Comparison of ENCODE assay signal across 16 cellular contexts in genomic region chr5:60339691-60340191, GRCh38.
DNase-seq lines count a peak whose midpoint lies in the region; ATAC-seq and TF ChIP-seq lines count a peak whose summit lies in the region.
"Had no signal": no experiment of that assay in that cellular context is flagged by ENCODE, and none has a peak within 500 bp of the region (broad histone marks: within the 10 kb centered on the region; RNA-seq: fewer than 3 reads in every experiment).

No MANE protein-coding gene starts in this region.

- H3K79me2 ChIP-seq in mesendoderm (ENCODE audit: control insufficient read depth, insufficient read depth, low read length), result no peaks in the 10 kb centered on the region

- DNase-seq in NCI-H446 treated with DMSO at 0.1 percent for 48 hours (lab: John Stamatoyannopoulos, UW) (peak; percentile 98), medulla oblongata (ENCODE audit: extremely low spot score) (peak; percentile 85), mesendoderm (no peak), spleen (no peak)
- DNase-seq: activated naive CD8-positive, alpha-beta T cell treated with anti-CD3 and anti-CD28 coated beads, Interleukin-2, amount 10 ng/mL, durations not matched to agents 7 days and 5 days; effector CD8-positive, alpha-beta T cell; H9; NCI-H1417 treated with DMSO at 0.1 percent for 48 hours; NCI-H510A; retina; RPMI8226; testis had no signal

- no peak overlapping the region for H3K4ac ChIP-seq in mesendoderm (ENCODE audit: low read depth, low read length)

- no peaks in the 10 kb centered on the region for H3K9me3 ChIP-seq in spleen
- H3K9me3 ChIP-seq: testis had no signal

- no peak overlapping the region for H2AK5ac ChIP-seq in mesendoderm (ENCODE audit: low read length)

- H3K27ac ChIP-seq in cingulate gyrus (ENCODE audit: low read depth, low read length) (peak overlapping the region; percentile 69), temporal lobe (ENCODE audit: low read depth, low read length) (peak overlapping the region; percentile 54), mesendoderm (ENCODE audit: low read depth, low read length) (no peak overlapping the region), spleen (no peak overlapping the region)
- H3K27ac ChIP-seq: testis had no signal

- no peak overlapping the region for H2BK5ac ChIP-seq in mesendoderm (ENCODE audit: low read length)

- H3K79me1 ChIP-seq in mesendoderm (ENCODE audit: low read length), result no peaks in the 10 kb centered on the region

- no peak for TF ChIP-seq CTCF in spleen (IDR thresholded peaks at IDR 0.05 in 8 of 11, conservative IDR thresholded peaks at IDR 0.05 in 3 of 11)

- H4K8ac ChIP-seq in mesendoderm (ENCODE audit: low read depth, low read length), result no peak overlapping the region

- H4K5ac ChIP-seq in mesendoderm (ENCODE audit: low read length), result no peak overlapping the region

- H3K23ac ChIP-seq in mesendoderm (ENCODE audit: low read length), result no peak overlapping the region

- no peak overlapping the region for H3K56ac ChIP-seq in mesendoderm (ENCODE audit: low read length)

- intact Hi-C loops in spleen (cut with DNase I; ENCODE audit: low total_unique reads), result no loop called here

- no peak overlapping the region for H2BK15ac ChIP-seq in mesendoderm (replicated peaks; ENCODE audit: low read depth)

- no peak overlapping the region for H3K4me2 ChIP-seq in mesendoderm (ENCODE audit: low read length)

- ATAC-seq in HG03175 (IDR thresholded peaks at IDR 0.05; ENCODE audit: unreplicated experiment) (no peak), HG03457 (IDR thresholded peaks at IDR 0.05; ENCODE audit: unreplicated experiment) (no peak)

- no peak overlapping the region for H2BK120ac ChIP-seq in mesendoderm (ENCODE audit: low read depth, low read length)

- H3K18ac ChIP-seq in mesendoderm (ENCODE audit: low read length), result no peak overlapping the region

- H3K9ac ChIP-seq in mesendoderm (ENCODE audit: low read length), result no peak overlapping the region

- no peaks in the 10 kb centered on the region for H3K27me3 ChIP-seq in mesendoderm (ENCODE audit: insufficient read depth, low read length, poor library complexity)
- no peaks in the 10 kb centered on the region for H3K27me3 ChIP-seq in spleen (replicated peaks in 1 of 7)
- H3K27me3 ChIP-seq: testis had no signal

- H3K4me3 ChIP-seq in mesendoderm (ENCODE audit: low read length) (no peak overlapping the region), spleen (no peak overlapping the region)
- H3K4me3 ChIP-seq: testis had no signal

- TF ChIP-seq POLR2A in spleen (IDR thresholded peaks at IDR 0.05), result no peak

- WGBS in mesendoderm (ENCODE audit: extremely low coverage, insufficient coverage, low lambda C conversion rate), result no CpG with 5 or more reads among the region's 12 CpGs
- 85 to 93% (median 91%) methylated on average over 12 of the region's 12 CpGs for WGBS in spleen, 5 donors

- no peaks in the 10 kb centered on the region for H3K36me3 ChIP-seq in mesendoderm (ENCODE audit: control insufficient read depth, insufficient read depth, low read length)
- no peaks in the 10 kb centered on the region for H3K36me3 ChIP-seq in spleen

- H3K4me1 ChIP-seq in mesendoderm (ENCODE audit: control insufficient read depth, low read depth, low read length) (no peaks in the 10 kb centered on the region), spleen (no peaks in the 10 kb centered on the region)
- H3K4me1 ChIP-seq: testis had no signal

Comparison
In these comparisons a context has a peak if more than half of its experiments do, and no peak if none do; other contexts are left out.
1. DNase-seq: peak in NCI-H446 treated with DMSO at 0.1 percent for 48 hours (single experiment) and medulla oblongata (single experiment); none in mesendoderm (single experiment) and spleen (single experiment).
2. H3K27ac ChIP-seq: peak in cingulate gyrus (single experiment) and temporal lobe (single experiment); none in mesendoderm (single experiment) and spleen (0 of 8).